24 cellular contexts compared by ENCODE assay signal in the genomic region with DNA sequence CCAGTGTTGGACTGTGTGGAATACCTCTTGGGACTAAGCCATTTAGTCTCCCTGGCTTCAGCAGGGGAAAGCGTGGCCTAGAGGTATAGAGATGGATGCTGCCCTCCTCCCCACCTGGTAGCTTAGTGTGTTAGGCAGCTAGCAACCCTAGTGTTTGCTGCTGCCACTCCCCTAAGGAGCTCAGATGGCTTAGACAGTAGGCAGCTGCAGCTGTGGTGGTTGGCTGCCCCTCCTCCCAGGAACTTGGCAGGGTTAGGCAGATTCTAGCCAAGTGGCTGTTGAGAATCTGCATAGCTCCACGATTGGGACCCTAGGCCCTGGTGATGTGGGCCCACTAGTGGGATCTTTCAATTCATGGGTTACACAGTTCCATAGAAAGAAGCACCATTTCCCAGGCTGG.
DNase-seq lines count a peak whose midpoint lies in the region; ATAC-seq and FAIRE-seq lines count a peak whose summit lies in the region.
"Had no signal": no experiment of that assay in that cellular context is flagged by ENCODE, and none has a peak within 500 bp of the region (broad histone marks: within the 10 kb centered on the region; RNA-seq: fewer than 3 reads in every experiment).

No MANE protein-coding gene starts in this region.

- no peaks in the 10 kb centered on the region for H3K4me1 Mint-ChIP-seq in stimulated activated memory B cell treated with anti-CD40 and anti-IgM and Interleukin-4, amounts not matched to agents 10 μg/mL and 1 μg/mL and 100 μg/mL, for 72 hours
- H3K4me1 Mint-ChIP-seq: CD14-positive monocyte, H9 had no signal

- H3K36me3 Mint-ChIP-seq in stimulated activated memory B cell treated with anti-CD40 and anti-IgM and Interleukin-4, amounts not matched to agents 10 μg/mL and 1 μg/mL and 100 μg/mL, for 72 hours, result no peaks in the 10 kb centered on the region
- H3K36me3 Mint-ChIP-seq: CD14-positive monocyte had no signal

- no peak overlapping the region for H3K27ac Mint-ChIP-seq in stimulated activated memory B cell treated with anti-CD40 and anti-IgM and Interleukin-4, amounts not matched to agents 10 μg/mL and 1 μg/mL and 100 μg/mL, for 72 hours
- H3K27ac Mint-ChIP-seq: CD14-positive monocyte, H9 had no signal

- FAIRE-seq in HTR-8/SVneo (lab: Jason Lieb, UNC), result peak; percentile 63
- FAIRE-seq: HepG2, RCC 7860 had no signal

- ATAC-seq in stimulated activated memory B cell treated with anti-CD40 and anti-IgM and Interleukin-4, amounts not matched to agents 10 μg/mL and 1 μg/mL and 100 μg/mL, for 72 hours, result peak; percentile 31

- H3K9me3 Mint-ChIP-seq in stimulated activated memory B cell treated with anti-CD40 and anti-IgM and Interleukin-4, amounts not matched to agents 10 μg/mL and 1 μg/mL and 100 μg/mL, for 72 hours, result peaks cover 20% of the 10 kb centered on the region

- H3K4me3 Mint-ChIP-seq in stimulated activated memory B cell treated with anti-CD40 and anti-IgM and Interleukin-4, amounts not matched to agents 10 μg/mL and 1 μg/mL and 100 μg/mL, for 72 hours, result no peak overlapping the region
- H3K4me3 Mint-ChIP-seq: CD14-positive monocyte, H9 had no signal

- no peaks in the 10 kb centered on the region for H3K27me3 Mint-ChIP-seq in stimulated activated memory B cell treated with anti-CD40 and anti-IgM and Interleukin-4, amounts not matched to agents 10 μg/mL and 1 μg/mL and 100 μg/mL, for 72 hours
- H3K27me3 Mint-ChIP-seq: CD8-positive, alpha-beta memory T cell had no signal

- DNase-seq in NCI-H2171 treated with DMSO at 0.1 percent for 48 hours (lab: John Stamatoyannopoulos, UW) (peak; percentile 28), NCI-H2171 (lab: John Stamatoyannopoulos, UW) (no peak), HTR-8/SVneo (ENCODE audit: insufficient read length, low spot score) (no peak), myocyte (ENCODE audit: low read depth) (peak; percentile 25), H4 (ENCODE audit: low spot score) (no peak), SKM-1 treated with dmso at 0.1 percent for 144 hours (lab: John Stamatoyannopoulos, UW; ENCODE audit: unreplicated experiment) (no peak)
- DNase-seq: 8988T; ACHN; BE2C; CD8-positive, alpha-beta memory T cell; DMS 273 treated with DMSO at 0.1 percent for 48 hours; H9; Kasumi-1; NCI-H1092 treated with DMSO at 0.1 percent for 48 hours; NCI-H1436; NCI-H187; NCI-H2107; NCI-H226; NCI-H510A; NCI-H69 had no signal

Comparison
In these comparisons a context has a peak if more than half of its experiments do, and no peak if none do; other contexts are left out.
1. DNase-seq: peak in NCI-H2171 treated with DMSO at 0.1 percent for 48 hours (single experiment) and myocyte (single experiment); none in NCI-H2171 (single experiment), HTR-8/SVneo (single experiment), H4 (single experiment) and SKM-1 treated with dmso at 0.1 percent for 144 hours (single experiment).